Comparison of ENCODE assay signal across 13 cellular contexts in genomic region chr9:33120620-33121019, GRCh38.
"Had no signal": no experiment of that assay in that cellular context is flagged by ENCODE, and none has a peak within 500 bp of the region (broad histone marks: within the 10 kb centered on the region; RNA-seq: fewer than 3 reads in every experiment).

No MANE protein-coding gene starts in this region.

- H2AFZ ChIP-seq: parathyroid adenoma had no signal

- FAIRE-seq: islet of Langerhans had no signal

- ATAC-seq: left colon; stimulated activated memory B cell treated with anti-CD40 and anti-IgM and Interleukin-4, amounts not matched to agents 10 μg/mL and 1 μg/mL and 100 μg/mL, for 72 hours had no signal

- H3K27ac ChIP-seq: ascending aorta, parathyroid adenoma, thyroid gland, vagina had no signal

- H3K9me3 ChIP-seq: ascending aorta, thyroid gland, vagina had no signal

- H3K27ac Mint-ChIP-seq: activated naive CD4-positive, alpha-beta T cell treated with anti-CD3 and anti-CD28 coated beads, Interleukin-2, amount 10 ng/mL, durations not matched to agents 7 days and 5 days; activated T-cell treated with anti-CD3 and anti-CD28 coated beads, Interleukin-2, amount 50 U/mL, for 24 hours; endodermal cell; stimulated activated memory B cell treated with anti-CD40 and anti-IgM and Interleukin-4, amounts not matched to agents 10 μg/mL and 1 μg/mL and 100 μg/mL, for 72 hours had no signal

- DNase-seq: activated T-cell treated with anti-CD3 and anti-CD28 coated beads, Interleukin-2, amount 50 U/mL, for 24 hours; endodermal cell; erythroblast; left colon; thyroid gland had no signal

- H3K4me3 ChIP-seq: ascending aorta, lung, thyroid gland, vagina had no signal

- H3K4me3 Mint-ChIP-seq: activated naive CD4-positive, alpha-beta T cell treated with anti-CD3 and anti-CD28 coated beads, Interleukin-2, amount 10 ng/mL, durations not matched to agents 7 days and 5 days; activated T-cell treated with anti-CD3 and anti-CD28 coated beads, Interleukin-2, amount 50 U/mL, for 24 hours; dendritic cell treated with granulocyte-macrophage colony-stimulating factor and Interleukin-4, amounts not matched to agents 40 ng/mL and 50 ng/mL, for 4 days; endodermal cell; stimulated activated memory B cell treated with anti-CD40 and anti-IgM and Interleukin-4, amounts not matched to agents 10 μg/mL and 1 μg/mL and 100 μg/mL, for 72 hours had no signal

- H3K27me3 ChIP-seq: ascending aorta, thyroid gland, vagina had no signal

- H3K9ac ChIP-seq: parathyroid adenoma had no signal

- H3K9me3 Mint-ChIP-seq: activated naive CD4-positive, alpha-beta T cell treated with anti-CD3 and anti-CD28 coated beads, Interleukin-2, amount 10 ng/mL, durations not matched to agents 7 days and 5 days; activated T-cell treated with anti-CD3 and anti-CD28 coated beads, Interleukin-2, amount 50 U/mL, for 24 hours; dendritic cell treated with granulocyte-macrophage colony-stimulating factor and Interleukin-4, amounts not matched to agents 40 ng/mL and 50 ng/mL, for 4 days; endodermal cell; stimulated activated memory B cell treated with anti-CD40 and anti-IgM and Interleukin-4, amounts not matched to agents 10 μg/mL and 1 μg/mL and 100 μg/mL, for 72 hours had no signal

- H3K27me3 Mint-ChIP-seq: activated naive CD4-positive, alpha-beta T cell treated with anti-CD3 and anti-CD28 coated beads, Interleukin-2, amount 10 ng/mL, durations not matched to agents 7 days and 5 days; activated T-cell treated with anti-CD3 and anti-CD28 coated beads, Interleukin-2, amount 50 U/mL, for 24 hours; dendritic cell treated with granulocyte-macrophage colony-stimulating factor and Interleukin-4, amounts not matched to agents 40 ng/mL and 50 ng/mL, for 4 days; stimulated activated memory B cell treated with anti-CD40 and anti-IgM and Interleukin-4, amounts not matched to agents 10 μg/mL and 1 μg/mL and 100 μg/mL, for 72 hours had no signal
